In genomic region chr16:10343124-10343760, GRCh38 we compare ENCODE assay signal across 23 cellular contexts. TPM values are rescaled to one million over a fixed set of nuclear protein-coding genes. Genes with fewer than 3 reads are reported as not detected.
A peak's percentile ranks its signal among the peaks of the same experiment; 100 is the strongest.
DNase-seq lines count a peak whose midpoint lies in the region; ATAC-seq, FAIRE-seq and TF ChIP-seq lines count a peak whose summit lies in the region.
"Had no signal": no experiment of that assay in that cellular context is flagged by ENCODE, and none has a peak within 500 bp of the region (broad histone marks: within the 10 kb centered on the region; RNA-seq: fewer than 3 reads in every experiment).

No MANE protein-coding gene starts in this region.

- no peak for TF ChIP-seq CTCF in HepG2 (CRISPR knock-in tag; IDR thresholded peaks at IDR 0.05)
- TF ChIP-seq CTCF in right lobe of liver (IDR thresholded peaks at IDR 0.05), result no peak
- no peak for TF ChIP-seq CTCF in RWPE1 (conservative IDR thresholded peaks at IDR 0.05; ENCODE audit: low read depth)
- no peak for TF ChIP-seq CTCF in hepatocyte (IDR thresholded peaks at IDR 0.05; ENCODE audit: poor library complexity)

- peaks cover 44% of the 10 kb centered on the region for H3K9me3 ChIP-seq in HepG2 (ENCODE audit: low read length)
- H3K9me3 ChIP-seq in right lobe of liver, result peaks cover 0 to 8% (median 0%) of the 10 kb centered on the region in 4 donors
- H3K9me3 ChIP-seq in hepatocyte (ENCODE audit: low read depth), result peaks cover 8% of the 10 kb centered on the region

- no peak for TF ChIP-seq RAD21 in HepG2 (CRISPR knock-in tag; IDR thresholded peaks at IDR 0.05)

- no peak for DNase-seq in HepG2 (ENCODE audit: low spot score)
- no peak for DNase-seq in right lobe of liver
- DNase-seq in RWPE1 (ENCODE audit: low spot score), result no peak
- peak; percentile 25 for DNase-seq in hepatocyte (ENCODE audit: low spot score)
- DNase-seq in DMS153 treated with DMSO at 0.1 percent for 48 hours (lab: John Stamatoyannopoulos, UW; ENCODE audit: unreplicated experiment), result no peak
- DNase-seq in RCC 7860 (ENCODE audit: low spot score), result no peak
- DNase-seq in iPS-NIHi11 (ENCODE audit: low spot score), result no peak
- DNase-seq: CD8-positive, alpha-beta memory T cell; DMS79 treated with DMSO at 0.1 percent for 48 hours; KG1; NCI-H1105; NCI-H146; NCI-H2029; NCI-H2227 treated with DMSO at 0.1 percent for 48 hours; NCI-H510A; Peyer's patch; Right ventricle myocardium superior had no signal

- peak; percentile 15 for FAIRE-seq in HepG2 (lab: Jason Lieb, UNC)
- no peak for FAIRE-seq in RCC 7860 (lab: Jason Lieb, UNC)
- FAIRE-seq: A204.1, D721Med, H1 had no signal

- TF ChIP-seq POLR2A in HepG2 (IDR thresholded peaks at IDR 0.05; ENCODE audit: insufficient read depth in 1 of 2, low read depth in 2 of 2, low read length in 2 of 2), result no peak
- TF ChIP-seq POLR2A in right lobe of liver (IDR thresholded peaks at IDR 0.05), result no peak

- H2AFZ ChIP-seq in HepG2 (ENCODE audit: low read length) (no peak overlapping the region), hepatocyte (no peak overlapping the region)

- H3K27ac ChIP-seq in HepG2 (ENCODE audit: extremely low read length, insufficient read depth, low read length) (no peak overlapping the region), right lobe of liver (no peak overlapping the region), RWPE1 (peak overlapping the region; percentile 35), hepatocyte (peak overlapping the region; percentile 59)
- H3K27ac ChIP-seq: C4-2B, Peyer's patch, SK-N-MC had no signal

- ATAC-seq in HepG2 (peak; percentile 48; the same call in 2 of the 3 replicates), right lobe of liver (no peak), HG02678 (IDR thresholded peaks at IDR 0.05; ENCODE audit: unreplicated experiment) (no peak)

- H3K4me1 ChIP-seq in HepG2 (ENCODE audit: insufficient read depth, low read length) (peaks cover 6% of the 10 kb centered on the region), right lobe of liver (peaks cover 0 to 7% (median 0%) of the 10 kb centered on the region in 4 donors), hepatocyte (ENCODE audit: insufficient read depth) (no peaks in the 10 kb centered on the region)
- H3K4me1 ChIP-seq: Peyer's patch had no signal

- TF ChIP-seq EP300 in HepG2 (IDR thresholded peaks at IDR 0.05; ENCODE audit: low read depth in 2 of 2, low read length in 2 of 2) (peak in 1 of 2 experiments; percentile 48; a peak in 1 of 4 replicates), HepG2 (CRISPR knock-in tag; IDR thresholded peaks at IDR 0.05; ENCODE audit: borderline replicate concordance) (no peak)

- in situ Hi-C loops in HepG2 (cut with HindIII; ENCODE audit: extremely low pct_ligation_motif_present, low pct_unique_long_range_greater_than_20kb), result no loop called here

- H3K4me3 ChIP-seq in HepG2 (replicated peaks in 1 of 3; ENCODE audit: insufficient read depth in 1 of 3, low read depth in 2 of 3, low read length in 3 of 3) (no peak overlapping the region), right lobe of liver (no peak overlapping the region), hepatocyte (no peak overlapping the region)
- H3K4me3 ChIP-seq: Peyer's patch, SK-N-MC had no signal

- H3K9me2 ChIP-seq in hepatocyte (replicated peaks; ENCODE audit: insufficient read depth), result no peaks in the 10 kb centered on the region

- peak overlapping the region; percentile 41; the same call in 1 of the 2 replicates for H3K4me2 ChIP-seq in HepG2 (ENCODE audit: low read depth, low read length)
- H3K4me2 ChIP-seq in hepatocyte, result peak overlapping the region; percentile 17

- intact Hi-C loops in HepG2 (cut with micrococcal nuclease; ENCODE audit: unreplicated experiment), result no loop called here
- intact Hi-C loops in right lobe of liver (cut with DNase I), result no loop called here

- CTCF ChIA-PET in HepG2 (lab: Yijun Ruan, JAX; ENCODE audit: low intra/inter-chr PET ratio, low total read pairs), result no interaction called here
- CTCF ChIA-PET in RWPE1 (lab: Yijun Ruan, JAX), result no interaction called here

- BruUV-seq in HepG2 (replicated peaks; lab: Mats Ljungman, UMichigan), result no TSS peak

- H3K36me3 ChIP-seq in HepG2 (replicated peaks in 1 of 2; ENCODE audit: control insufficient read depth in 1 of 2, insufficient read depth in 2 of 2, low read length in 2 of 2) (no peaks in the 10 kb centered on the region), right lobe of liver (no peaks in the 10 kb centered on the region), hepatocyte (replicated peaks; ENCODE audit: insufficient read depth, low read depth) (no peaks in the 10 kb centered on the region)
- H3K36me3 ChIP-seq: Peyer's patch had no signal

- 49% methylated on average over 9 of the region's 9 CpGs for WGBS in HepG2 (ENCODE audit: low lambda C conversion rate)
- 80% methylated on average over 4 of the region's 9 CpGs for WGBS in right lobe of liver (ENCODE audit: insufficient coverage, low coverage, low lambda C conversion rate, missing lambda C conversion rate)
- WGBS in hepatocyte (ENCODE audit: low lambda C conversion rate, missing lambda C conversion rate), result 55% methylated on average over 9 of the region's 9 CpGs

- no peaks in the 10 kb centered on the region for H3K27me3 ChIP-seq in HepG2 (ENCODE audit: control insufficient read depth in 1 of 2, insufficient read depth in 2 of 2, low read length in 2 of 2)
- H3K27me3 ChIP-seq in right lobe of liver, result no peaks in the 10 kb centered on the region
- H3K27me3 ChIP-seq in hepatocyte, result no peaks in the 10 kb centered on the region
- H3K27me3 ChIP-seq: Peyer's patch had no signal

- no peak overlapping the region for H3K9ac ChIP-seq in HepG2 (ENCODE audit: insufficient read depth, low read depth, low read length)

- POLR2A ChIA-PET in HepG2 (lab: Yijun Ruan, JAX), result no interaction called here
- POLR2A ChIA-PET in RWPE1 (lab: Yijun Ruan, JAX; ENCODE audit: low non-redundant PET), result no interaction called here

- no peaks in the 10 kb centered on the region for H3K79me2 ChIP-seq in HepG2 (ENCODE audit: insufficient read depth, low read length)
- H3K79me2 ChIP-seq in hepatocyte, result no peaks in the 10 kb centered on the region

- H4K20me1 ChIP-seq in HepG2 (ENCODE audit: insufficient read depth, low read length) (no peaks in the 10 kb centered on the region), hepatocyte (ENCODE audit: insufficient read depth, poor library complexity, severe bottlenecking) (no peaks in the 10 kb centered on the region)

TF ChIP-seq in HepG2, 621 proteins besides CTCF, POLR2A, EP300 and RAD21 (continues in another document):
- TF ChIP-seq RBAK (CRISPR knock-in tag; IDR thresholded peaks at IDR 0.05) (0 out of 2 replicates have a peak, but pooled peaks have one; percentile 19), TAF1 (CRISPR knock-in tag; IDR thresholded peaks at IDR 0.05) (0 out of 2 replicates have a peak, but pooled peaks have one; percentile 19), ZNF280D (CRISPR knock-in tag; IDR thresholded peaks at IDR 0.05) (peak; percentile 79), SNAI1 (CRISPR knock-in tag; IDR thresholded peaks at IDR 0.05; ENCODE audit: borderline replicate concordance) (peak; percentile 37; the same call in 1 of the 2 replicates), ZBTB38 (CRISPR knock-in tag; IDR thresholded peaks at IDR 0.05) (0 out of 2 replicates have a peak, but pooled peaks have one; percentile 32)

RNA-seq across cellular contexts. Expression of gene ATF7IP2, which starts 42.6 kb away (rescaled TPM):
- total RNA-seq in HepG2 (2016; rRNA removed; fragmentation: Illumina TruSeq; extraction: Trizol) (98.1 and 117 TPM in 2 replicates), right lobe of liver (10 to 100 TPM; 13.0 to 42.8 (median 24.0) TPM), hepatocyte (54.5 and 68.7 TPM in 2 replicates)
- 101 and 109 TPM in 2 replicates for total RNA-seq in HepG2 (2016; cell fraction: cytosol; rRNA removed; fragmentation: Illumina TruSeq; extraction: Trizol; ENCODE audit: low read depth)
- total RNA-seq in HepG2 (2016; cell fraction: insoluble cytoplasmic fraction; rRNA removed; fragmentation: Illumina TruSeq; extraction: Trizol), result 106 and 115 TPM in 2 replicates
- total RNA-seq in HepG2 (2016; cell fraction: membrane; rRNA removed; fragmentation: Illumina TruSeq; extraction: Trizol), result 107 and 129 TPM in 2 replicates
- total RNA-seq in HepG2 (2016; cell fraction: nucleus; rRNA removed; fragmentation: Illumina TruSeq; extraction: Trizol), result 161 and 171 TPM in 2 replicates
- polyA plus RNA-seq in HepG2 (2011; rRNA removed) (128 and 217 TPM in 2 replicates), hepatocyte (49.1 and 58.3 TPM in 2 replicates)
- 62.4 and 72.6 TPM in 2 replicates for polyA plus RNA-seq in HepG2 (2011; cell fraction: cytosol; rRNA removed)
- 208 and 219 TPM in 2 replicates for polyA plus RNA-seq in HepG2 (2011; cell fraction: nucleus; rRNA removed)
- polyA plus RNA-seq in HepG2 (2012), result 35.1 and 53.6 TPM in 2 replicates
- 30.6 and 34.0 TPM in 2 replicates for polyA plus RNA-seq in HepG2 (2016; cell fraction: cytosol; fragmentation: Illumina TruSeq; extraction: Trizol; ENCODE audit: low read depth)
- polyA plus RNA-seq in HepG2 (2016; cell fraction: insoluble cytoplasmic fraction; fragmentation: Illumina TruSeq; extraction: Trizol; ENCODE audit: low read depth), result 100 and 111 TPM in 2 replicates
- 46.8 and 54.0 TPM in 2 replicates for polyA plus RNA-seq in HepG2 (2016; cell fraction: membrane; fragmentation: Illumina TruSeq; extraction: Trizol; ENCODE audit: low read depth)
- polyA plus RNA-seq in HepG2 (2016; cell fraction: nucleus; fragmentation: Illumina TruSeq; extraction: Trizol; ENCODE audit: insufficient read depth, low read depth), result 251 and 257 TPM in 2 replicates
- 0.33 and 64.9 TPM in 2 replicates for polyA minus RNA-seq in HepG2 (2011; rRNA and poly(A)+ RNA removed; ENCODE audit: low replicate concordance)
- 15.6 and 16.1 TPM in 2 replicates for polyA minus RNA-seq in HepG2 (2011; cell fraction: cytosol; rRNA and poly(A)+ RNA removed)
- 264 and 280 TPM in 2 replicates for polyA minus RNA-seq in HepG2 (2011; cell fraction: nucleus; rRNA and poly(A)+ RNA removed)

Comparison
In these comparisons a context has a peak if more than half of its experiments do, and no peak if none do; other contexts are left out.
1. H3K27ac ChIP-seq: peak in RWPE1 (single experiment) and hepatocyte (single experiment); none in HepG2 (single experiment) and right lobe of liver (0 of 3).